Comparison of ENCODE assay signal across 8 cellular contexts in genomic region chr5:176543428-176544182, GRCh38. TPM values are rescaled to one million over a fixed set of nuclear protein-coding genes. Genes with fewer than 3 reads are reported as not detected.
DNase-seq lines count a peak whose midpoint lies in the region; TF ChIP-seq lines count a peak whose summit lies in the region.

No MANE protein-coding gene starts in this region.

- no peak overlapping the region for H3K56ac ChIP-seq in H9 (ENCODE audit: insufficient read length, low read depth, low read length)

- peaks cover 40 to 44% of the 10 kb centered on the region in 2 experiments for H3K4me1 Mint-ChIP-seq in H9

- no peak overlapping the region for H4K5ac ChIP-seq in H9 (ENCODE audit: insufficient read length, low read depth, low read length)

- no peak overlapping the region for H2AK5ac ChIP-seq in H9 (ENCODE audit: insufficient read length, low read length)

- H3K36me3 Mint-ChIP-seq in H9 (ENCODE audit: insufficient read depth in 1 of 3, low read depth in 3 of 3), result peaks cover 0 to 2% (median 2%) of the 10 kb centered on the region in 3 experiments; a peak in 3 of 7 replicates

- H3K4me3 ChIP-seq in SU-DHL-6 (ENCODE audit: insufficient read depth, low read length, poor library complexity, severe bottlenecking), result peak overlapping the region; percentile 80
- H3K4me3 ChIP-seq in right atrium auricular region, result peak overlapping the region; percentile 75 to 77

- H4K91ac ChIP-seq in H9 (ENCODE audit: insufficient read length, low read depth, low read length), result no peak overlapping the region

- H3K14ac ChIP-seq in H9 (ENCODE audit: insufficient read depth, low read length), result no peak overlapping the region

- H3K27me3 Mint-ChIP-seq in H9 (ENCODE audit: low read depth), result peaks cover 3% of the 10 kb centered on the region; the same call in 1 of the 2 replicates

- H3K23ac ChIP-seq in H9 (ENCODE audit: insufficient read length, low read depth, low read length), result no peak overlapping the region

- no peak overlapping the region for H3T11ph ChIP-seq in H9 (ENCODE audit: low read length)

- H2BK15ac ChIP-seq in H9 (ENCODE audit: low read depth, low read length), result no peak overlapping the region

- no CpG with 5 or more reads among the region's 63 CpGs for WGBS in H9 (ENCODE audit: extremely low coverage, insufficient read length, low lambda C conversion rate)
- 0 to 1% (median 1%) methylated on average over 63 of the region's 63 CpGs for WGBS in adipose tissue, 3 donors

- H3K9me3 ChIP-seq in H9 (ENCODE audit: control insufficient read depth, low read depth, low read length), result no peaks in the 10 kb centered on the region
- no peaks in the 10 kb centered on the region for H3K9me3 ChIP-seq in SU-DHL-6 (ENCODE audit: insufficient read depth, low read length)
- no peaks in the 10 kb centered on the region for H3K9me3 ChIP-seq in right atrium auricular region

- no peak overlapping the region for H2BK12ac ChIP-seq in H9 (ENCODE audit: insufficient read length, low read depth, low read length)

- peaks cover 13% of the 10 kb centered on the region; the same call in 1 of the 2 replicates for H3K4me1 ChIP-seq in H9 (ENCODE audit: insufficient read depth, low read length)
- peaks cover 0 to 33% of the 10 kb centered on the region in 2 donors for H3K4me1 ChIP-seq in right atrium auricular region

- H4K20me1 ChIP-seq in H9 (ENCODE audit: control insufficient read depth, insufficient read depth, insufficient read length), result peaks cover 2% of the 10 kb centered on the region
- no peaks in the 10 kb centered on the region for H4K20me1 ChIP-seq in SU-DHL-6 (ENCODE audit: low read depth, low read length)

- DNase-seq in GM03348 (ENCODE audit: low spot score) (peak; percentile 82), H9 (peak; percentile 73), M059J (ENCODE audit: low read depth) (peak; percentile 46), right atrium auricular region (ENCODE audit: low spot score) (no peak), retina (peak; percentile 84), amniotic stem cell (lab: John Stamatoyannopoulos, UW) (no peak)

- peak overlapping the region; percentile 82 to 94 for H3K4me3 Mint-ChIP-seq in H9

- H3K27me3 ChIP-seq in H9 (ENCODE audit: insufficient read depth, low read length) (no peaks in the 10 kb centered on the region), SU-DHL-6 (ENCODE audit: low read length) (no peaks in the 10 kb centered on the region), right atrium auricular region (no peaks in the 10 kb centered on the region)

- H3K9ac ChIP-seq in H9 (ENCODE audit: extremely low read depth, insufficient read length, low read length) (peak overlapping the region; percentile 31), SU-DHL-6 (ENCODE audit: low read length) (peak overlapping the region; percentile 76)

- peaks cover 10% of the 10 kb centered on the region for H3F3A ChIP-seq in SU-DHL-6 (ENCODE audit: insufficient read depth)

- no peak overlapping the region for H3K18ac ChIP-seq in H9 (ENCODE audit: insufficient read length, low read depth, low read length)

- H2BK5ac ChIP-seq in H9 (ENCODE audit: insufficient read length, low read length), result no peak overlapping the region

- H3K4me2 ChIP-seq in H9 (ENCODE audit: insufficient read depth, insufficient read length, low read length) (peak overlapping the region; percentile 36), SU-DHL-6 (ENCODE audit: low read depth, low read length, poor library complexity, severe bottlenecking) (peak overlapping the region; percentile 100)

- no peak overlapping the region for H3K4ac ChIP-seq in H9 (ENCODE audit: low read depth, low read length)

- H3K23me2 ChIP-seq in H9 (ENCODE audit: insufficient read length, low read depth, low read length, poor library complexity, severe bottlenecking), result peaks cover 12% of the 10 kb centered on the region

- H2BK120ac ChIP-seq in H9 (ENCODE audit: low read depth, low read length, poor library complexity, severe bottlenecking), result no peak overlapping the region

- no peak overlapping the region for H4K8ac ChIP-seq in H9 (replicated peaks; ENCODE audit: insufficient read length, low read depth, low read length)

- H3K79me1 ChIP-seq in H9 (ENCODE audit: insufficient read depth, low read depth, low read length, poor library complexity, severe bottlenecking), result no peaks in the 10 kb centered on the region

- H3K9me3 Mint-ChIP-seq in H9, result no peaks in the 10 kb centered on the region

- H3K36me3 ChIP-seq in SU-DHL-6 (ENCODE audit: low read length) (no peaks in the 10 kb centered on the region), right atrium auricular region (no peaks in the 10 kb centered on the region)

- H2BK20ac ChIP-seq in H9 (ENCODE audit: low read depth, low read length, poor library complexity, severe bottlenecking), result no peak overlapping the region

- H3K27ac ChIP-seq in H9 (ENCODE audit: insufficient read length, low read depth, low read length), result no peak overlapping the region
- H3K27ac ChIP-seq in SU-DHL-6 (ENCODE audit: low read depth, low read length), result peak overlapping the region; percentile 27
- peak overlapping the region; percentile 4 for H3K27ac ChIP-seq in adipose tissue (ENCODE audit: low read depth, low read length)
- H3K27ac ChIP-seq in right atrium auricular region, result peak overlapping the region; percentile 84 to 92

- TF ChIP-seq CTCF in H9 (conservative IDR thresholded peaks at IDR 0.05), result no peak
- TF ChIP-seq CTCF in SU-DHL-6 (IDR thresholded peaks at IDR 0.05; ENCODE audit: insufficient read depth, low read length, poor library complexity, severe bottlenecking), result no peak
- TF ChIP-seq CTCF in right atrium auricular region (IDR thresholded peaks at IDR 0.05), result no peak

- peak overlapping the region; percentile 58 to 96 (median 82); a peak in 5 of 7 replicates for H3K27ac Mint-ChIP-seq in H9

- no peaks in the 10 kb centered on the region for H3K9me2 ChIP-seq in SU-DHL-6 (replicated peaks; ENCODE audit: insufficient read depth, low read length)

- H3K79me2 ChIP-seq in H9 (ENCODE audit: insufficient read depth, low read length) (no peaks in the 10 kb centered on the region), SU-DHL-6 (ENCODE audit: insufficient read depth, low read length) (no peaks in the 10 kb centered on the region)

- H2AFZ ChIP-seq in H9 (ENCODE audit: low read length) (no peak overlapping the region), SU-DHL-6 (ENCODE audit: low read depth, low read length, severe bottlenecking) (peak overlapping the region; percentile 100)

RNA-seq across cellular contexts. Expression of gene CDHR2, which starts 5.5 kb away (rescaled TPM):
- total RNA-seq in H9 (2021) (0.90 TPM in 2 replicates), right atrium auricular region (under 1 TPM in 1 of 2 donors, not detected in 1; 0.12 TPM)
- total RNA-seq in M059J (2014; rRNA removed; shearing (Covaris generic)), result not detected in 2 replicates
- under 1 TPM; 0.07 to 0.42 (median 0.11) TPM for polyA plus RNA-seq in adipose tissue

RNA-seq across cellular contexts. Expression of gene RNF44, which starts 6.4 kb away (rescaled TPM):
- total RNA-seq in H9 (2021), result 172 and 175 TPM in 2 replicates
- total RNA-seq in M059J (2014; rRNA removed; shearing (Covaris generic)), result 1.6 and 3.5 TPM in 2 replicates
- polyA plus RNA-seq in adipose tissue, result 10 to 100 TPM; 13.9 to 19.2 (median 17.0) TPM
- 10 to 100 TPM; 10.7 to 12.4 TPM for total RNA-seq in right atrium auricular region

Comparison
In these comparisons a context has a peak if more than half of its experiments do, and no peak if none do; other contexts are left out.
1. DNase-seq: peak in GM03348 (single experiment), H9 (single experiment), M059J (single experiment) and retina (single experiment); none in right atrium auricular region (single experiment) and amniotic stem cell (single experiment).
2. RNA of gene RNF44, which starts 6.4 kb away (total RNA-seq): 172 to 175 TPM in H9; 10.7 to 12.4 TPM in right atrium auricular region and 1.6 to 3.5 TPM in M059J; every median in the first group is over 10 times any median in the second.